In the genomic region with DNA sequence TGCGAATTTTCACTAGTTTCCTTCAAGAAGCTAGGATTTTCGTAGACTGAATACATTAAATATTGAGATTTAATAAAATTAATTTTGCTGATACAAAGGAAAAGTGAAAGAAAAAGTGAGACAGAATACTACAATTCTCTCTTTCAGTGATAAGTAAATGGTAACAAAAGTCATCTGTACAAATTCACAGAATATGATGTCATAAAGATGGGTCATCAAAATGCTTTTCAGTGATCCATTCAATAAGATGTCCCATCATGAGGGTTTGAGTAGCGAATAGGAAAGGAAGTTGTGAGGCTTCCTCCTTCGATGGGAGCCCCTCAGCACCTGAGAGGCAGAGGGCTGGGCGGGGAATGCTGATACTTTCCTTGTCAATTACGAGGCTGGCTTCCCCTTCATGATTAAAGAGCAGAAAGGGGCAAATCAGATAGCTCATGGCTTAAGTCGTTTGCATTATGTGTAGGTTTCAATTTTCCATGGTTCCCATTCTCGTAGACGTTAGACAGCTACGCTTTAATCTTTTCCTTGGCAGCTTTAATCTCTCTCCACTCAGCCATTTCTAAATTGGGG, we compare ENCODE assay signal across 19 cellular contexts.
"Had no signal": no experiment of that assay in that cellular context is flagged by ENCODE, and none has a peak within 500 bp of the region (broad histone marks: within the 10 kb centered on the region; RNA-seq: fewer than 3 reads in every experiment).

No MANE protein-coding gene starts in this region.

- DNase-seq: activated CD4-positive, alpha-beta T cell treated with anti-CD3 and anti-CD28 coated beads for 1 hour; activated gamma-delta T cell treated with Interleukin-2 at 50 U/mL for 16 hours; adrenal gland; effector memory CD4-positive, alpha-beta T cell; esophagus squamous epithelium; occipital lobe; retina; small intestine; stimulated activated CD4-positive, alpha-beta T cell treated with anti-CD3 and anti-CD28 coated beads, Interleukin-4, amount 100 ng/mL, for 24 hours; stomach; T-helper 2 cell had no signal

- H3K9me3 ChIP-seq: adrenal gland, esophagus squamous epithelium, stomach had no signal

- H3K4me1 ChIP-seq: esophagus squamous epithelium had no signal

- H3K36me3 ChIP-seq: adrenal gland, esophagus squamous epithelium, stomach had no signal

- ATAC-seq: activated naive CD4-positive, alpha-beta T cell treated with anti-CD3 and anti-CD28 coated beads, Interleukin-2, amount 50 U/mL, for 72 hours; left lobe of liver; stimulated activated effector memory CD8-positive, alpha-beta T cell treated with anti-CD3 and anti-CD28 coated beads, Interleukin-12 subunit alpha, Interleukin-12 subunit beta, amount 100 ng/mL, for 72 hours had no signal

- H3K4me1 Mint-ChIP-seq: stimulated activated effector memory CD8-positive, alpha-beta T cell treated with anti-CD3 and anti-CD28 coated beads, Interleukin-12 subunit alpha, Interleukin-12 subunit beta, amount 100 ng/mL, for 72 hours had no signal

- FAIRE-seq: endothelial cell of umbilical vein, keratinocyte, small intestine had no signal

- H3K36me3 Mint-ChIP-seq: activated naive CD4-positive, alpha-beta T cell treated with anti-CD3 and anti-CD28 coated beads, Interleukin-2, amount 50 U/mL, for 72 hours; stimulated activated effector memory CD8-positive, alpha-beta T cell treated with anti-CD3 and anti-CD28 coated beads, Interleukin-12 subunit alpha, Interleukin-12 subunit beta, amount 100 ng/mL, for 72 hours; type B pancreatic cell had no signal

- H3K27ac ChIP-seq: adrenal gland, esophagus squamous epithelium, stomach, VCaP had no signal

- H3K27me3 ChIP-seq: adrenal gland, esophagus squamous epithelium, stomach had no signal

- H3K4me3 ChIP-seq: adrenal gland, esophagus squamous epithelium, stomach had no signal

- H3K27ac Mint-ChIP-seq: activated naive CD4-positive, alpha-beta T cell treated with anti-CD3 and anti-CD28 coated beads, Interleukin-2, amount 50 U/mL, for 72 hours; dendritic cell treated with granulocyte-macrophage colony-stimulating factor and Interleukin-4, amounts not matched to agents 40 ng/mL and 50 ng/mL, for 4 days; stimulated activated effector memory CD8-positive, alpha-beta T cell treated with anti-CD3 and anti-CD28 coated beads, Interleukin-12 subunit alpha, Interleukin-12 subunit beta, amount 100 ng/mL, for 72 hours; type B pancreatic cell had no signal

- H3K4me3 Mint-ChIP-seq: dendritic cell treated with granulocyte-macrophage colony-stimulating factor and Interleukin-4, amounts not matched to agents 40 ng/mL and 50 ng/mL, for 4 days; stimulated activated effector memory CD8-positive, alpha-beta T cell treated with anti-CD3 and anti-CD28 coated beads, Interleukin-12 subunit alpha, Interleukin-12 subunit beta, amount 100 ng/mL, for 72 hours; type B pancreatic cell had no signal

- H3K9me3 Mint-ChIP-seq: dendritic cell treated with granulocyte-macrophage colony-stimulating factor and Interleukin-4, amounts not matched to agents 40 ng/mL and 50 ng/mL, for 4 days had no signal

- H3K27me3 Mint-ChIP-seq: dendritic cell treated with granulocyte-macrophage colony-stimulating factor and Interleukin-4, amounts not matched to agents 40 ng/mL and 50 ng/mL, for 4 days had no signal
